Comparison of ENCODE assay signal across 31 cellular contexts in the genomic region with DNA sequence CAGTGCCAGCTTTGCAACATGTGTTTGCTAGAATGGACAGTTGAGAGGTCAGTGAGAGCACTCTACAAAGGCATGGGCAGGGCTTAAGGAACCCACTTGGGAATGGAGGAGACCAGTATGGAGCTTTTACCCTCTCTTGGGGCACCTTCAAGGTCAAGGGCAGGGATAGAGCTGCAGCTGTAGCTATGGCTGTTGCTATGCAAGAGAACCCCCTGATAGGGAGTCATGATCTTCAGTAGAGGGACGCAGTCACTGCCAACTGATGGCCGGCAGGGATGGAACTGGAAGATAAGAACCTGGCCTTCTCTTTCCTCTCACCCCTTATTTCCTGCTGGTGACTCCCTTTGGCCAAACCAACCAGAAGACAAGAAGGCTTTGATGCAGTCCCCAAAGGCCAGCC. TPM values are rescaled to one million over a fixed set of nuclear protein-coding genes. Genes with fewer than 3 reads are reported as not detected.
"Had no signal": no experiment of that assay in that cellular context is flagged by ENCODE, and none has a peak within 500 bp of the region (broad histone marks: within the 10 kb centered on the region; RNA-seq: fewer than 3 reads in every experiment).

No MANE protein-coding gene starts in this region.

- H3K27me3 ChIP-seq: ascending aorta, breast epithelium, cardiac muscle cell, esophagus squamous epithelium, gastroesophageal sphincter had no signal

- DNase-seq: activated CD4-positive, alpha-beta memory T cell treated with anti-CD3 and anti-CD28 coated beads for 36 hours; activated CD4-positive, alpha-beta T cell treated with anti-CD3 and anti-CD28 coated beads for 36 hours; activated CD4-positive, alpha-beta T cell treated with anti-CD3 and anti-CD28 coated beads, Interleukin-2, amount 10 ng/mL, durations not matched to agents 24 days and 14 days; activated CD4-positive, CD25-positive, alpha-beta regulatory T cell; activated CD4-positive, CD25-positive, alpha-beta regulatory T cell treated with anti-CD3 and anti-CD28 coated beads, Interleukin-2, amount 50 U/mL, for 72 hours; activated CD8-positive, alpha-beta memory T cell treated with anti-CD3 and anti-CD28 coated beads, Interleukin-2, amount 50 U/mL, for 48 hours; activated CD8-positive, alpha-beta T cell treated with anti-CD3 and anti-CD28 coated beads, Interleukin-2, amount 10 ng/mL, durations not matched to agents 7 days and 5 days; activated gamma-delta T cell; activated naive CD4-positive, alpha-beta T cell; activated naive CD4-positive, alpha-beta T cell treated with anti-CD3 and anti-CD28 coated beads, Interleukin-2, amount 10 ng/mL, durations not matched to agents 7 days and 5 days; activated naive CD8-positive, alpha-beta T cell treated with anti-CD3 and anti-CD28 coated beads, Interleukin-2, amount 10 ng/mL, durations not matched to agents 7 days and 5 days; activated T-cell treated with anti-CD3 and anti-CD28 coated beads for 4 hours; activated T-cell treated with anti-CD3 and anti-CD28 coated beads, Interleukin-2, amount 50 U/mL, for 24 hours; activated T-cell treated with anti-CD3 and anti-CD28 coated beads, Interleukin-2, amount 50 U/mL, for 72 hours; dorsolateral prefrontal cortex; effector memory CD8-positive, alpha-beta T cell; erythroblast; esophagus squamous epithelium; foreskin melanocyte; T-helper 2 cell had no signal

- H3K4me3 Mint-ChIP-seq: activated CD4-positive, alpha-beta memory T cell treated with anti-CD3 and anti-CD28 coated beads for 36 hours; activated CD4-positive, alpha-beta T cell treated with anti-CD3 and anti-CD28 coated beads for 36 hours; activated CD4-positive, alpha-beta T cell treated with anti-CD3 and anti-CD28 coated beads, Interleukin-2, amount 10 ng/mL, durations not matched to agents 24 days and 14 days; activated CD8-positive, alpha-beta T cell treated with anti-CD3 and anti-CD28 coated beads, Interleukin-2, amount 10 ng/mL, durations not matched to agents 7 days and 5 days; activated naive CD4-positive, alpha-beta T cell treated with anti-CD3 and anti-CD28 coated beads, Interleukin-2, amount 10 ng/mL, durations not matched to agents 7 days and 5 days; activated naive CD8-positive, alpha-beta T cell treated with anti-CD3 and anti-CD28 coated beads, Interleukin-2, amount 10 ng/mL, durations not matched to agents 7 days and 5 days; activated T-cell treated with anti-CD3 and anti-CD28 coated beads, Interleukin-2, amount 50 U/mL, for 24 hours; activated T-cell treated with anti-CD3 and anti-CD28 coated beads, Interleukin-2, amount 50 U/mL, for 72 hours; brain; central memory CD8-positive, alpha-beta T cell; dendritic cell treated with granulocyte-macrophage colony-stimulating factor and Interleukin-4, amounts not matched to agents 40 ng/mL and 50 ng/mL, for 4 days; effector memory CD8-positive, alpha-beta T cell had no signal

- H3K27ac ChIP-seq: ascending aorta, breast epithelium, cardiac muscle cell, coronary artery, dorsolateral prefrontal cortex, esophagus squamous epithelium, gastroesophageal sphincter had no signal

- H3K27ac Mint-ChIP-seq: activated CD4-positive, alpha-beta memory T cell treated with anti-CD3 and anti-CD28 coated beads for 36 hours; activated CD4-positive, alpha-beta T cell treated with anti-CD3 and anti-CD28 coated beads for 36 hours; activated CD4-positive, alpha-beta T cell treated with anti-CD3 and anti-CD28 coated beads, Interleukin-2, amount 10 ng/mL, durations not matched to agents 24 days and 14 days; activated CD8-positive, alpha-beta T cell treated with anti-CD3 and anti-CD28 coated beads, Interleukin-2, amount 10 ng/mL, durations not matched to agents 7 days and 5 days; activated naive CD4-positive, alpha-beta T cell treated with anti-CD3 and anti-CD28 coated beads, Interleukin-2, amount 10 ng/mL, durations not matched to agents 7 days and 5 days; activated naive CD4-positive, alpha-beta T cell treated with anti-CD3 and anti-CD28 coated beads, Interleukin-2, amount 50 U/mL, for 72 hours; activated naive CD8-positive, alpha-beta T cell treated with anti-CD3 and anti-CD28 coated beads, Interleukin-2, amount 10 ng/mL, durations not matched to agents 7 days and 5 days; activated T-cell treated with anti-CD3 and anti-CD28 coated beads, Interleukin-2, amount 50 U/mL, for 24 hours; activated T-cell treated with anti-CD3 and anti-CD28 coated beads, Interleukin-2, amount 50 U/mL, for 72 hours; brain; dendritic cell treated with granulocyte-macrophage colony-stimulating factor and Interleukin-4, amounts not matched to agents 40 ng/mL and 50 ng/mL, for 4 days; effector memory CD8-positive, alpha-beta T cell had no signal

- H3K36me3 ChIP-seq: breast epithelium, cardiac muscle cell, gastroesophageal sphincter had no signal

- H3K4me1 ChIP-seq: breast epithelium had no signal

- ATAC-seq: activated CD4-positive, alpha-beta T cell treated with anti-CD3 and anti-CD28 coated beads for 36 hours; activated CD8-positive, alpha-beta T cell treated with anti-CD3 and anti-CD28 coated beads, Interleukin-2, amount 10 ng/mL, durations not matched to agents 7 days and 5 days; activated naive CD4-positive, alpha-beta T cell treated with anti-CD3 and anti-CD28 coated beads, Interleukin-2, amount 50 U/mL, for 72 hours; activated T-cell treated with anti-CD3 and anti-CD28 coated beads, Interleukin-2, amount 50 U/mL, for 72 hours; effector memory CD8-positive, alpha-beta T cell; gastroesophageal sphincter had no signal

- H3K4me3 ChIP-seq: ascending aorta, breast epithelium, cardiac muscle cell, coronary artery, dorsolateral prefrontal cortex, esophagus squamous epithelium, gastroesophageal sphincter had no signal

- H3K9me3 ChIP-seq: ascending aorta, breast epithelium, esophagus squamous epithelium, gastroesophageal sphincter had no signal

- H3K4me1 Mint-ChIP-seq: activated CD4-positive, alpha-beta T cell treated with anti-CD3 and anti-CD28 coated beads for 36 hours; activated CD4-positive, alpha-beta T cell treated with anti-CD3 and anti-CD28 coated beads, Interleukin-2, amount 10 ng/mL, durations not matched to agents 24 days and 14 days; activated naive CD4-positive, alpha-beta T cell treated with anti-CD3 and anti-CD28 coated beads, Interleukin-2, amount 10 ng/mL, durations not matched to agents 7 days and 5 days; activated naive CD8-positive, alpha-beta T cell treated with anti-CD3 and anti-CD28 coated beads, Interleukin-2, amount 10 ng/mL, durations not matched to agents 7 days and 5 days; central memory CD8-positive, alpha-beta T cell had no signal

- H3K9me3 Mint-ChIP-seq: activated CD4-positive, alpha-beta memory T cell treated with anti-CD3 and anti-CD28 coated beads for 36 hours; activated CD4-positive, alpha-beta T cell treated with anti-CD3 and anti-CD28 coated beads, Interleukin-2, amount 10 ng/mL, durations not matched to agents 24 days and 14 days; activated naive CD4-positive, alpha-beta T cell treated with anti-CD3 and anti-CD28 coated beads, Interleukin-2, amount 10 ng/mL, durations not matched to agents 7 days and 5 days; activated naive CD4-positive, alpha-beta T cell treated with anti-CD3 and anti-CD28 coated beads, Interleukin-2, amount 50 U/mL, for 72 hours; activated naive CD8-positive, alpha-beta T cell treated with anti-CD3 and anti-CD28 coated beads, Interleukin-2, amount 10 ng/mL, durations not matched to agents 7 days and 5 days; activated T-cell treated with anti-CD3 and anti-CD28 coated beads, Interleukin-2, amount 50 U/mL, for 24 hours; activated T-cell treated with anti-CD3 and anti-CD28 coated beads, Interleukin-2, amount 50 U/mL, for 72 hours; central memory CD8-positive, alpha-beta T cell; dendritic cell treated with granulocyte-macrophage colony-stimulating factor and Interleukin-4, amounts not matched to agents 40 ng/mL and 50 ng/mL, for 4 days; effector memory CD8-positive, alpha-beta T cell had no signal

- H3K27me3 Mint-ChIP-seq: activated CD4-positive, alpha-beta T cell treated with anti-CD3 and anti-CD28 coated beads for 36 hours; activated CD4-positive, alpha-beta T cell treated with anti-CD3 and anti-CD28 coated beads, Interleukin-2, amount 10 ng/mL, durations not matched to agents 24 days and 14 days; activated naive CD4-positive, alpha-beta T cell treated with anti-CD3 and anti-CD28 coated beads, Interleukin-2, amount 10 ng/mL, durations not matched to agents 7 days and 5 days; activated naive CD8-positive, alpha-beta T cell treated with anti-CD3 and anti-CD28 coated beads, Interleukin-2, amount 10 ng/mL, durations not matched to agents 7 days and 5 days; brain; dendritic cell treated with granulocyte-macrophage colony-stimulating factor and Interleukin-4, amounts not matched to agents 40 ng/mL and 50 ng/mL, for 4 days had no signal

- H3K36me3 Mint-ChIP-seq: activated CD4-positive, alpha-beta memory T cell treated with anti-CD3 and anti-CD28 coated beads for 36 hours; activated naive CD4-positive, alpha-beta T cell treated with anti-CD3 and anti-CD28 coated beads, Interleukin-2, amount 10 ng/mL, durations not matched to agents 7 days and 5 days; activated naive CD4-positive, alpha-beta T cell treated with anti-CD3 and anti-CD28 coated beads, Interleukin-2, amount 50 U/mL, for 72 hours; activated naive CD8-positive, alpha-beta T cell treated with anti-CD3 and anti-CD28 coated beads, Interleukin-2, amount 10 ng/mL, durations not matched to agents 7 days and 5 days had no signal

RNA-seq across cellular contexts. Expression of gene THSD4, which starts 40.3 kb away (rescaled TPM):
- total RNA-seq: activated CD4-positive, alpha-beta memory T cell treated with anti-CD3 and anti-CD28 coated beads for 36 hours; activated CD4-positive, alpha-beta T cell treated with anti-CD3 and anti-CD28 coated beads for 36 hours; activated CD4-positive, alpha-beta T cell treated with anti-CD3 and anti-CD28 coated beads, Interleukin-2, amount 10 ng/mL, durations not matched to agents 24 days and 14 days; activated CD8-positive, alpha-beta memory T cell treated with anti-CD3 and anti-CD28 coated beads for 36 hours; activated CD8-positive, alpha-beta T cell treated with anti-CD3 and anti-CD28 coated beads, Interleukin-2, amount 10 ng/mL, durations not matched to agents 7 days and 5 days; activated naive CD4-positive, alpha-beta T cell treated with anti-CD3 and anti-CD28 coated beads, Interleukin-2, amount 50 U/mL, for 72 hours; activated naive CD8-positive, alpha-beta T cell treated with anti-CD3 and anti-CD28 coated beads, Interleukin-2, amount 10 ng/mL, durations not matched to agents 7 days and 5 days; activated T-cell treated with anti-CD3 and anti-CD28 coated beads, Interleukin-2, amount 50 U/mL, for 72 hours; T-helper 1 cell treated with Interleukin-12 subunit alpha and Interleukin-12 subunit beta and Interleukin-4 antibody, amounts not matched to agents 30 ng/mL and 1 ng/mL, for 36 hours had no signal
